27 cellular contexts compared by ENCODE assay signal in the genomic region with DNA sequence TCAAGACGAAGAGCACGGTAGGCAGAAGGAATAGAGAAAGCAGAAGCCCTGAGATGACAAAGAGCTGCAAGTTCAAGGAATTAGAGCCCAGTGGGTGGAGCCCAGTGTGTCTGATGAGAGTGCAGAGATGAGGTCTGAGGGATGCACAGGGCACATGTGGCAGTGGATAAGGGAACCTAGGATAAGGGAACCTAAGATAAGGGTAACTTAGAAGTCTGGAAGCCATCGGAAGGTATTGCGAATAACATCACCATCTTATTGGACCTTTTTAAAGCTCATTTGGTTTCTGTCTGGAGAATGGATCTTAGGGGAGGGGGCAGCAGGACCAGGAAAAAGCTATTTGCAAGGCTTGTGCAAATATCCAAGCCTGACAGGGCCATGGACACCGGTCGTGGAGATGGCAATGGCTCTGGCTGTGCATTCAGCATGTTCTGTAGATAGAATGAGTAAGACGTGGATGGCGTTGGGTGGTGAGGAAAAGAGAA. TPM values are rescaled to one million over a fixed set of nuclear protein-coding genes. Genes with fewer than 3 reads are reported as not detected.
DNase-seq lines count a peak whose midpoint lies in the region; ATAC-seq and TF ChIP-seq lines count a peak whose summit lies in the region.
"Had no signal": no experiment of that assay in that cellular context is flagged by ENCODE, and none has a peak within 500 bp of the region (broad histone marks: within the 10 kb centered on the region; RNA-seq: fewer than 3 reads in every experiment).

No MANE protein-coding gene starts in this region.

- no peak overlapping the region for H3K4me3 ChIP-seq in body of pancreas
- H3K4me3 ChIP-seq in mucosa of rectum (ENCODE audit: low read length in 2 of 2): peak overlapping the region in 1 of 2 donors; percentile 51
- peak overlapping the region in 3 of 4 donors; percentile 8 to 37 (median 17) for H3K4me3 ChIP-seq in upper lobe of left lung
- H3K4me3 ChIP-seq: GM23338, mucosa of descending colon, prostate gland, SJSA1 had no signal

- H3K27me3 ChIP-seq in body of pancreas: no peaks in the 10 kb centered on the region
- no peaks in the 10 kb centered on the region for H3K27me3 ChIP-seq in mucosa of rectum (ENCODE audit: control insufficient read depth in 2 of 2, insufficient read depth in 2 of 2, low read length in 2 of 2)
- no peaks in the 10 kb centered on the region for H3K27me3 ChIP-seq in upper lobe of left lung
- H3K27me3 ChIP-seq: BE2C, SJSA1 had no signal

- no peak for TF ChIP-seq EP300 in upper lobe of left lung (IDR thresholded peaks at IDR 0.05)

- intact Hi-C loops in left cardiac atrium (cut with DNase I) (no loop called here), Right ventricle myocardium superior (cut with DNase I) (no loop called here), body of pancreas (cut with DNase I) (no loop called here)

- H3K27ac ChIP-seq in body of pancreas (peak overlapping the region in 2 of 4 donors; percentile 6 to 25), mucosa of rectum (ENCODE audit: low read depth in 2 of 2, low read length in 2 of 2) (peak overlapping the region; percentile 23 to 49), upper lobe of left lung (peak overlapping the region in 2 of 4 donors; percentile 29 to 81)
- H3K27ac ChIP-seq: prostate gland, SJSA1 had no signal

- TF ChIP-seq POLR2A in body of pancreas (IDR thresholded peaks at IDR 0.05) (peak in 2 of 3 donors; percentile 23 to 58), upper lobe of left lung (IDR thresholded peaks at IDR 0.05) (peak in 3 of 4 donors; percentile 15 to 82 (median 29))

- 57 to 83% methylated on average over 8 of the region's 8 CpGs for WGBS in body of pancreas, 2 donors
- WGBS in upper lobe of left lung, 2 donors: 78 to 83% methylated on average over 8 of the region's 8 CpGs

- H3K9me3 ChIP-seq in body of pancreas (no peaks in the 10 kb centered on the region), mucosa of rectum (ENCODE audit: control insufficient read depth in 2 of 2, low read length in 2 of 2) (no peaks in the 10 kb centered on the region), upper lobe of left lung (no peaks in the 10 kb centered on the region)
- H3K9me3 ChIP-seq: BE2C, prostate gland had no signal

- no peaks in the 10 kb centered on the region for H3K36me3 ChIP-seq in body of pancreas (replicated peaks in 1 of 2; ENCODE audit: insufficient read depth in 1 of 2, low read depth in 2 of 2)
- no peaks in the 10 kb centered on the region for H3K36me3 ChIP-seq in mucosa of rectum (ENCODE audit: control insufficient read depth in 2 of 2, insufficient read depth in 2 of 2, low read length in 2 of 2)
- no peaks in the 10 kb centered on the region for H3K36me3 ChIP-seq in upper lobe of left lung
- H3K36me3 ChIP-seq: BE2C, prostate gland, SJSA1, stomach had no signal

- no peak for ATAC-seq in left cardiac atrium
- no peak for ATAC-seq in Right ventricle myocardium superior (ENCODE audit: poor library complexity)
- no peak for ATAC-seq in body of pancreas
- ATAC-seq in upper lobe of left lung (ENCODE audit: low FRiP score in 2 of 2): peak in 1 of 2 donors; percentile 49
- ATAC-seq: GM23338, mucosa of descending colon, Panc1 had no signal

- H3K9ac ChIP-seq in mucosa of rectum (ENCODE audit: low read depth in 1 of 2, low read length in 2 of 2): peak overlapping the region in 1 of 2 donors; percentile 37

- no peak for TF ChIP-seq CTCF in body of pancreas (IDR thresholded peaks at IDR 0.05)
- no peak for TF ChIP-seq CTCF in upper lobe of left lung (IDR thresholded peaks at IDR 0.05)

- DNase-seq in left cardiac atrium (peak; percentile 48), Right ventricle myocardium superior (no peak), body of pancreas (peak in 1 of 4 donors; percentile 64), upper lobe of left lung (peak in 1 of 2 donors; percentile 45), D341Med (ENCODE audit: low spot score) (no peak), NCI-H82 treated with DMSO at 0.1 percent for 48 hours (lab: John Stamatoyannopoulos, UW; ENCODE audit: unreplicated experiment) (no peak)
- DNase-seq in activated CD8-positive, alpha-beta memory T cell treated with anti-CD3 and anti-CD28 coated beads, Interleukin-2, amount 50 U/mL, for 4 hours: no peak
- DNase-seq: activated CD4-positive, alpha-beta T cell treated with anti-CD3 and anti-CD28 coated beads, Interleukin-2, amount 50 U/mL, for 48 hours; activated CD4-positive, CD25-positive, alpha-beta regulatory T cell; activated effector memory CD4-positive, alpha-beta T cell treated with anti-CD3 and anti-CD28 coated beads, Interleukin-2, amount 50 U/mL, for 16 hours; BE2C; Calu3; cortex of kidney; NCI-H1417 treated with DMSO at 0.1 percent for 48 hours; NCI-H2107; NK-92 treated with Interleukin-12 subunit alpha and Interleukin-12 subunit beta, amount 100 ng/mL, for 24 hours; stomach; T-helper 2 cell had no signal

- H3K4me1 ChIP-seq in body of pancreas: no peaks in the 10 kb centered on the region
- no peaks in the 10 kb centered on the region for H3K4me1 ChIP-seq in mucosa of rectum (ENCODE audit: control insufficient read depth in 2 of 2, insufficient read depth in 2 of 2, low read length in 2 of 2)
- peaks cover 14 to 26% (median 20%) of the 10 kb centered on the region in 4 donors for H3K4me1 ChIP-seq in upper lobe of left lung
- H3K4me1 ChIP-seq: BE2C, prostate gland, SJSA1 had no signal

RNA-seq across cellular contexts. Expression of a gene that starts 1.3 kb away (rescaled TPM):
- total RNA-seq in left cardiac atrium (10 to 100 TPM; 11.0 TPM), Right ventricle myocardium superior (4.0 TPM), body of pancreas (1 to 10 TPM; 1.6 to 4.9 TPM), upper lobe of left lung (10 to 100 TPM in 5 of 6 donors, 1 to 10 TPM in 1; 8.8 to 50.9 (median 20.1) TPM)
- total RNA-seq: A673, bronchial epithelial cell, Calu3, GM23338, NCI-H460, SJSA1 had no signal

RNA-seq across cellular contexts. Expression of a gene that starts 35.3 kb away (rescaled TPM):
- total RNA-seq in left cardiac atrium (1 to 10 TPM; 1.1 to 2.4 TPM), Right ventricle myocardium superior (0.59 TPM), body of pancreas (under 1 TPM in 1 of 2 donors, not detected in 1; 0.78 TPM), upper lobe of left lung (10 to 100 TPM in 3 of 6 donors, 1 to 10 TPM in 3; 4.2 to 52.4 (median 20.5) TPM)
- total RNA-seq: A673, bronchial epithelial cell, Calu3, GM23338, NCI-H460, SJSA1 had no signal

RNA-seq across cellular contexts. Expression of a gene that starts 44.6 kb away (rescaled TPM):
- total RNA-seq in left cardiac atrium (10 to 100 TPM; 12.9 to 14.5 TPM), Right ventricle myocardium superior (3.5 TPM), body of pancreas (1 to 10 TPM in 1 of 2 donors, not detected in 1; 4.7 TPM), upper lobe of left lung (100 to 1,000 TPM in 1 of 6 donors, 10 to 100 TPM in 5; 17.0 to 105 (median 39.8) TPM)
- total RNA-seq: A673, bronchial epithelial cell, Calu3, GM23338, NCI-H460, SJSA1 had no signal

Comparison
In these comparisons a context has a peak if more than half of its experiments do, and no peak if none do; other contexts are left out.
1. H3K4me3 ChIP-seq: peak in upper lobe of left lung (3 of 4); none in body of pancreas (0 of 2).